8 cellular contexts compared by ENCODE assay signal in the genomic region with DNA sequence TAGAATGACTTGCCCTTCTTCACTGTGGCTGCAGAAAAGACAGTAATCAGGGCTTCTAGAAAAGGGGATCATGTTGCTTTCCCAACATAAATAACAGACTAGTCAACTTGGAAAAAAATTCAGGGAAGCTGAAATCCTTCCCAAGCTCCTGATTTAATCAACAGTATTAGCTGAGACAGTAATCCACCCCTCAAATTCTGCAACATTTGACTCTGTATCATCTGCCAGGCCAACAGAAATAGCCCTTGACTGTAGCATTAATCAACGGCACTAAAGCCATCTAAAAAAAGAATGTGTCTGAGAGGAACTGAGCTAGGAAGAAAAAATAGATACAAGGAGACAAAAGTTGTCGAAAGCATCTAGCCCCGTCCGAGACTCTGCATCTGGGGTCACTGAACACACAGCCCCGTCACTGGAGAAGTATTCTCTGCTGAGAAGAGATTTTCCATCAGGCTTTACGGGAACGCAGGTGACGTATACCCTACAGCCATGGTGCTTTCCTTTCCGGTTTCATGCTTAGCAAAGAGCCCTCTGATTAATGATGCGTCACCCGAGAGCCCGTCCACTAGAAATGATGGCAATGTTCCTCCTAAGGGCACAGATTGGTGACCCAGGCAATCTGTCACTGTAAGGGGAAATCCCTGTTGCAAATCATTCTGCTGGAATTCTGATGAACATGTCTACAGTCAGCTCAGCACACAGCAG. TPM values are rescaled to one million over a fixed set of nuclear protein-coding genes. Genes with fewer than 3 reads are reported as not detected.
DNase-seq lines count a peak whose midpoint lies in the region; ATAC-seq and TF ChIP-seq lines count a peak whose summit lies in the region.

No MANE protein-coding gene starts in this region.

- H3K27ac ChIP-seq in trophoblast cell (ENCODE audit: low read depth, low read length), result no peak overlapping the region

- H4K12ac ChIP-seq in trophoblast cell (ENCODE audit: low read depth, low read length), result no peak overlapping the region

- no peaks in the 10 kb centered on the region for H3K9me3 ChIP-seq in trophoblast cell (ENCODE audit: insufficient read depth, low read depth, low read length)

- H2BK5ac ChIP-seq in trophoblast cell (ENCODE audit: low read depth, low read length, poor library complexity), result no peak overlapping the region

- H3K4me3 ChIP-seq in epithelial cell of esophagus (ENCODE audit: low read length), result no peak overlapping the region
- no peak overlapping the region for H3K4me3 ChIP-seq in trophoblast cell (ENCODE audit: low read depth, low read length)

- no peak overlapping the region for H3K9ac ChIP-seq in trophoblast cell (ENCODE audit: low read length)

- ATAC-seq in HG02840 (IDR thresholded peaks at IDR 0.05; ENCODE audit: low FRiP score, unreplicated experiment), result no peak

- H3K4me1 ChIP-seq in trophoblast cell (ENCODE audit: control insufficient read depth in 1 of 2, insufficient read depth in 2 of 2, low read length in 2 of 2), result no peaks in the 10 kb centered on the region

- no peak overlapping the region for H3K4me2 ChIP-seq in trophoblast cell (ENCODE audit: low read length)

- no peak overlapping the region for H2AFZ ChIP-seq in trophoblast cell (ENCODE audit: insufficient read depth, low read length, poor library complexity)

- H3K79me2 ChIP-seq in trophoblast cell (ENCODE audit: control insufficient read depth, insufficient read depth, low read length, poor library complexity), result no peaks in the 10 kb centered on the region

- DNase-seq in Daoy (ENCODE audit: low read depth), result peak; percentile 96
- DNase-seq in NCI-H460 (ENCODE audit: extremely low read depth, low read depth), result peak; percentile 90
- peak; percentile 100 for DNase-seq in epithelial cell of esophagus (ENCODE audit: low read depth)
- peak; percentile 63 to 68 for DNase-seq in trophoblast cell
- DNase-seq in NCI-H2171 (lab: John Stamatoyannopoulos, UW), result no peak
- no peak for DNase-seq in central memory CD4-positive, alpha-beta T cell
- DNase-seq in HuH-7 (ENCODE audit: low spot score), result no peak

- no peak overlapping the region for H4K91ac ChIP-seq in trophoblast cell (ENCODE audit: low read depth, low read length)

- no peaks in the 10 kb centered on the region for H3K27me3 ChIP-seq in trophoblast cell (ENCODE audit: insufficient read depth, low read length)

- no peak overlapping the region for H2BK12ac ChIP-seq in trophoblast cell (ENCODE audit: low read length)

- H3K36me3 ChIP-seq in trophoblast cell (ENCODE audit: control insufficient read depth in 1 of 2, insufficient read depth in 2 of 2, low read length in 2 of 2), result no peaks in the 10 kb centered on the region

- no peak overlapping the region for H3K4ac ChIP-seq in trophoblast cell (ENCODE audit: low read depth, low read length)

- H2AK5ac ChIP-seq in trophoblast cell (ENCODE audit: low read length), result no peak overlapping the region

- no peaks in the 10 kb centered on the region for H3K79me1 ChIP-seq in trophoblast cell (ENCODE audit: low read length)

- no peak overlapping the region for H3K14ac ChIP-seq in trophoblast cell (ENCODE audit: low read length)

- H4K8ac ChIP-seq in trophoblast cell (ENCODE audit: low read depth, low read length), result no peak overlapping the region

- H2BK120ac ChIP-seq in trophoblast cell (ENCODE audit: insufficient read depth, low read length, poor library complexity), result no peak overlapping the region

- H3K23ac ChIP-seq in trophoblast cell (ENCODE audit: low read length), result no peak overlapping the region

- no peak for TF ChIP-seq CTCF in epithelial cell of esophagus (IDR thresholded peaks at IDR 0.05; ENCODE audit: insufficient read depth, low read depth, low read length, missing control alignments)

- no peak overlapping the region for H3K18ac ChIP-seq in trophoblast cell (ENCODE audit: low read length)

- no CpG with 5 or more reads among the region's 12 CpGs for WGBS in trophoblast cell (ENCODE audit: extremely low coverage, insufficient coverage, insufficient read length)

RNA-seq across cellular contexts. Expression of a gene that starts 42.1 kb away (rescaled TPM):
- 34.7 and 39.5 TPM in 2 replicates for total RNA-seq in Daoy (2014; rRNA removed; shearing (Covaris generic))
- total RNA-seq in NCI-H460 (2014; rRNA removed; shearing (Covaris generic)), result 27.0 and 27.2 TPM in 2 replicates
- polyA plus RNA-seq in NCI-H460 (2014; cell fraction: nucleus; rRNA removed), result 15.1 and 18.2 TPM in 2 replicates
- 56.4 and 57.3 TPM in 2 replicates for polyA plus RNA-seq in trophoblast cell (2013)

Comparison
In these comparisons a context has a peak if more than half of its experiments do, and no peak if none do; other contexts are left out.
1. DNase-seq: peak in Daoy (single experiment), NCI-H460 (single experiment), epithelial cell of esophagus (single experiment) and trophoblast cell (2 of 2); none in NCI-H2171 (single experiment), central memory CD4-positive, alpha-beta T cell (single experiment) and HuH-7 (single experiment).